Comparison of ENCODE assay signal across 18 cellular contexts in genomic region chr19:43694553-43694952, GRCh38. TPM values are rescaled to one million over a fixed set of nuclear protein-coding genes. Genes with fewer than 3 reads are reported as not detected.
DNase-seq lines count a peak whose midpoint lies in the region; ATAC-seq, FAIRE-seq and TF ChIP-seq lines count a peak whose summit lies in the region.
"Had no signal": no experiment of that assay in that cellular context is flagged by ENCODE, and none has a peak within 500 bp of the region (broad histone marks: within the 10 kb centered on the region; RNA-seq: fewer than 3 reads in every experiment).

No MANE protein-coding gene starts in this region.

- peaks cover 12% of the 10 kb centered on the region for H3K9me3 ChIP-seq in mucosa of descending colon

- TF ChIP-seq CTCF in mucosa of descending colon (IDR thresholded peaks at IDR 0.05) = no peak

- peaks cover 4% of the 10 kb centered on the region for H3K4me1 ChIP-seq in mucosa of descending colon (ENCODE audit: low read depth)
- H3K4me1 ChIP-seq: BLaER1 had no signal

- no peaks in the 10 kb centered on the region for H3K36me3 ChIP-seq in mucosa of descending colon (ENCODE audit: low read depth)
- H3K36me3 ChIP-seq: BLaER1 had no signal

- ATAC-seq in mucosa of descending colon (peak; percentile 86), left ventricle myocardium superior (no peak)
- ATAC-seq: GM12878, GM23338 had no signal

- intact Hi-C loops in mucosa of descending colon (cut with DNase I, micrococcal nuclease) (no loop called here), left ventricle myocardium superior (cut with micrococcal nuclease) (no loop called here)

- FAIRE-seq in urothelium cell line (lab: Jason Lieb, UNC) = peak; percentile 90
- FAIRE-seq: GM12878, GM18507, HTR-8/SVneo had no signal

- no peak overlapping the region for H3K4me3 ChIP-seq in mucosa of descending colon
- H3K4me3 ChIP-seq: BLaER1, GM12878, GM23338 had no signal

- DNase-seq in DMS53 (lab: John Stamatoyannopoulos, UW) = peak; percentile 14
- DNase-seq in DMS53 treated with DMSO at 0.1 percent for 48 hours (lab: John Stamatoyannopoulos, UW; ENCODE audit: unreplicated experiment) = no peak
- DNase-seq in NCI-H748 treated with DMSO at 0.1 percent for 48 hours (lab: John Stamatoyannopoulos, UW) = peak; percentile 27
- peak in 1 of 3 donors; percentile 29 for DNase-seq in mucosa of descending colon
- DNase-seq in urothelium cell line (ENCODE audit: low spot score) = no peak
- DNase-seq in effector CD4-positive, alpha-beta T cell = no peak
- no peak for DNase-seq in left ventricle myocardium superior
- no peak for DNase-seq in NCI-H2227 treated with DMSO at 0.1 percent for 48 hours (lab: John Stamatoyannopoulos, UW)
- DNase-seq: AML-193; CD4-positive, CD25-positive, alpha-beta regulatory T cell; DMS79; H9 had no signal

RNA-seq across cellular contexts. Expression of gene IRGC, which starts 21.3 kb away (rescaled TPM):
- total RNA-seq in mucosa of descending colon (not detected), left ventricle myocardium superior (not detected)
- total RNA-seq: CD4-positive, CD25-positive, alpha-beta regulatory T cell; G401; GM12878; GM23338; H9 had no signal

RNA-seq across cellular contexts. Expression of gene PLAUR, which starts 24.6 kb away (rescaled TPM):
- total RNA-seq in mucosa of descending colon (100 to 1,000 TPM in 1 of 3 donors, 10 to 100 TPM in 2; 62.0 to 100 (median 75.1) TPM), left ventricle myocardium superior (5.1 TPM)

RNA-seq across cellular contexts. Expression of gene CADM4, which starts 54.9 kb away (rescaled TPM):
- total RNA-seq in mucosa of descending colon = 10 to 100 TPM in 1 of 3 donors, 1 to 10 TPM in 2; 1.2 to 26.2 (median 3.4) TPM
- total RNA-seq in left ventricle myocardium superior = 10.5 TPM

Comparison
In these comparisons a context has a peak if more than half of its experiments do, and no peak if none do; other contexts are left out.
1. DNase-seq: peak in DMS53 (single experiment) and NCI-H748 treated with DMSO at 0.1 percent for 48 hours (single experiment); none in DMS53 treated with DMSO at 0.1 percent for 48 hours (single experiment), urothelium cell line (single experiment), effector CD4-positive, alpha-beta T cell (single experiment), left ventricle myocardium superior (single experiment) and NCI-H2227 treated with DMSO at 0.1 percent for 48 hours (single experiment).
2. RNA of gene PLAUR, which starts 24.6 kb away (total RNA-seq): 62.0 to 100 TPM in mucosa of descending colon; 5.1 TPM in left ventricle myocardium superior (single experiment); every median in the first group is over 10 times any median in the second.